Comparison of ENCODE assay signal across 22 cellular contexts in genomic region chr7:157843336-157844140, GRCh38.
A peak's percentile ranks its signal among the peaks of the same experiment; 100 is the strongest.
DNase-seq lines count a peak whose midpoint lies in the region; ATAC-seq and TF ChIP-seq lines count a peak whose summit lies in the region.
"Had no signal": no experiment of that assay in that cellular context is flagged by ENCODE, and none has a peak within 500 bp of the region (broad histone marks: within the 10 kb centered on the region; RNA-seq: fewer than 3 reads in every experiment).

No MANE protein-coding gene starts in this region.

- H3K36me3 Mint-ChIP-seq in neural progenitor cell = no peaks in the 10 kb centered on the region
- H3K36me3 Mint-ChIP-seq: CD4-positive, CD25-positive, alpha-beta regulatory T cell; CD8-positive, alpha-beta T cell had no signal

- ATAC-seq in Right ventricle myocardium superior (ENCODE audit: poor library complexity) (no peak), right cardiac atrium (no peak), GM18498 (IDR thresholded peaks at IDR 0.05; ENCODE audit: unreplicated experiment) (no peak), GM18870 (IDR thresholded peaks at IDR 0.05; ENCODE audit: unreplicated experiment) (no peak)
- ATAC-seq: CD8-positive, alpha-beta T cell; GM12878; HCT116 had no signal

- DNase-seq in Right ventricle myocardium superior (peak; percentile 19), right cardiac atrium (no peak), neural progenitor cell (ENCODE audit: low spot score) (no peak), putamen (ENCODE audit: low spot score) (peak; percentile 60), DMS79 (lab: John Stamatoyannopoulos, UW) (no peak)
- DNase-seq in activated naive CD4-positive, alpha-beta T cell treated with Interleukin-2 at 50 U/mL for 16 hours = no peak
- DNase-seq: Caco-2; CD4-positive, CD25-positive, alpha-beta regulatory T cell; CD8-positive, alpha-beta T cell; DMS153; EL; GDM1; GM23248; H9 had no signal

- no peaks in the 10 kb centered on the region for H3K79me2 ChIP-seq in neural progenitor cell (ENCODE audit: low read depth)

- no peak overlapping the region for H2AFZ ChIP-seq in neural progenitor cell (replicated peaks)
- H2AFZ ChIP-seq: GM23248 had no signal

- 84% methylated on average over 29 of the region's 29 CpGs for WGBS in right cardiac atrium

- H3K9me3 ChIP-seq in right cardiac atrium (ENCODE audit: control insufficient read depth, low read length) (no peaks in the 10 kb centered on the region), neural progenitor cell (ENCODE audit: low read depth) (no peaks in the 10 kb centered on the region)

- no peak for TF ChIP-seq CTCF in neural progenitor cell (IDR thresholded peaks at IDR 0.05)

- peak overlapping the region; percentile 84 for H3K27ac Mint-ChIP-seq in neural progenitor cell
- H3K27ac Mint-ChIP-seq: B cell; CD8-positive, alpha-beta T cell had no signal

- H3K27me3 ChIP-seq in right cardiac atrium (ENCODE audit: control insufficient read depth, insufficient read depth) (no peaks in the 10 kb centered on the region), neural progenitor cell (no peaks in the 10 kb centered on the region)
- H3K27me3 ChIP-seq: BLaER1 had no signal

- H3F3A ChIP-seq in neural progenitor cell (ENCODE audit: low read depth) = peaks cover 37% of the 10 kb centered on the region

- H3K4me1 Mint-ChIP-seq in neural progenitor cell = peaks cover 40% of the 10 kb centered on the region
- H3K4me1 Mint-ChIP-seq: B cell; CD4-positive, CD25-positive, alpha-beta regulatory T cell had no signal

- no peaks in the 10 kb centered on the region for H3K4me1 ChIP-seq in right cardiac atrium (ENCODE audit: control insufficient read depth, insufficient read depth, low read length)
- peaks cover 34% of the 10 kb centered on the region for H3K4me1 ChIP-seq in neural progenitor cell
- H3K4me1 ChIP-seq: Caco-2 had no signal

- intact Hi-C loops in Right ventricle myocardium superior (cut with DNase I) (no loop called here), right cardiac atrium (cut with DNase I) (no loop called here)

- no peaks in the 10 kb centered on the region for H3K36me3 ChIP-seq in neural progenitor cell
- H3K36me3 ChIP-seq: BLaER1 had no signal

- no peak overlapping the region for H3K9ac ChIP-seq in neural progenitor cell
- H3K9ac ChIP-seq: BLaER1, GM23248 had no signal

- no peak overlapping the region for H3K27ac ChIP-seq in right cardiac atrium (ENCODE audit: low read length)
- H3K27ac ChIP-seq in neural progenitor cell = no peak overlapping the region
- H3K27ac ChIP-seq: 22Rv1, BLaER1, C4-2B, GM23248 had no signal

- no peak overlapping the region for H3K4me3 Mint-ChIP-seq in neural progenitor cell
- H3K4me3 Mint-ChIP-seq: B cell; CD4-positive, CD25-positive, alpha-beta regulatory T cell; CD8-positive, alpha-beta T cell; H9 had no signal

- H3K4me3 ChIP-seq in right cardiac atrium (ENCODE audit: low read length) (no peak overlapping the region), neural progenitor cell (no peak overlapping the region)
- H3K4me3 ChIP-seq: BLaER1, GM12878, GM23248 had no signal

- H3K27me3 Mint-ChIP-seq in neural progenitor cell (ENCODE audit: insufficient read depth, low read depth) = peaks cover 6% of the 10 kb centered on the region
- H3K27me3 Mint-ChIP-seq: B cell had no signal

- no peaks in the 10 kb centered on the region for H4K20me1 ChIP-seq in neural progenitor cell (ENCODE audit: low read depth)
- H4K20me1 ChIP-seq: BLaER1 had no signal

- peaks cover 6% of the 10 kb centered on the region for H3K9me3 Mint-ChIP-seq in neural progenitor cell
- H3K9me3 Mint-ChIP-seq: CD8-positive, alpha-beta T cell; H9 had no signal

- no peak overlapping the region for H3K4me2 ChIP-seq in neural progenitor cell
- H3K4me2 ChIP-seq: BLaER1 had no signal

Comparison
In these comparisons a context has a peak if more than half of its experiments do, and no peak if none do; other contexts are left out.
1. DNase-seq: peak in Right ventricle myocardium superior (single experiment) and putamen (single experiment); none in right cardiac atrium (0 of 3), neural progenitor cell (single experiment), DMS79 (single experiment) and activated naive CD4-positive, alpha-beta T cell treated with Interleukin-2 at 50 U/mL for 16 hours (single experiment).